1 cellular context compared by ENCODE assay signal in the genomic region with DNA sequence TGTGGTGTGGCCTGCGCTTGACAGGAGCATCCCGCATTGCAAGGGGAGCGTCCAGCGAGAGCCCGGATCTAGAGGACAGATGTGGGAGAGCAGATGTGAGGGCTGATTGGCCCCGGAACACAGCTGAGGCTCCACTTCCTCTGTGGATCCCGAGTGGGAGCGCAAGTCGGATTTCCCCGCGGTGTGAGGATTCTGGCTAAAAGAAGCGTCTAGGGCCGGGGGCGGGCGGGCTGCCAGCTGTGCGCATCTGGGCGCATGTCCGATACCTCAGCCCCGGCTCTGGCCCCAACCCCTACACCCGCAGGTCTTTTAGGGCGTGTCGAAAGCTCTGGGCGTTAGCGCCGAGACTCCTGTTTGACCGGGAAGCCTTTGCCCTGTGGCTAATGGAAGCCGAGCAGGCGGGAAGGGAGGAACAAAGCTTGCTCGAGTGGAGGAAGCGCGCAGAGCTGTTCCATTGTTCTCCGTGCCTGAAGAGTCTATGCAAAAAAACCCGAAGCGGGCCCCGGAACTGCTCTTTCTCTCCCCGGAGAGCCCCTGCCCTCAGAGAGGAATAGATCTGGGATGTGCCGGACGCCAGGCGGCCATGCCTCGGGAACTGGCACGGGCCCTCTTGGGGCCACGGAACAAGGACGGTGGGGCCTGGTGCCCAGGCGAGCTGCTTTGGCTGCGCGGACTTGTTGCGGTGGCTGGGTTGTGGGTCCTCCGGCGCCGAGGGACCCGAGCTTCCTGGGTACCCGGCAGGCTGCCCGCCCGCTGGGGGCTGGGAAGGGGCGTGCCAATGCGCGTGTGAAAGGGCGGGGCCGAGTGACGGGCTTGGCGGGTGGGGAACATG.
TF ChIP-seq lines count a peak whose summit lies in the region.

No MANE protein-coding gene starts in this region.

TF ChIP-seq in K562, 482 proteins besides CTCF, POLR2A, EP300 and RAD21 (continued from another document and continues in another):
- TF ChIP-seq MGA (IDR thresholded peaks at IDR 0.05), result peak; percentile 79
- TF ChIP-seq, protein P1, sequence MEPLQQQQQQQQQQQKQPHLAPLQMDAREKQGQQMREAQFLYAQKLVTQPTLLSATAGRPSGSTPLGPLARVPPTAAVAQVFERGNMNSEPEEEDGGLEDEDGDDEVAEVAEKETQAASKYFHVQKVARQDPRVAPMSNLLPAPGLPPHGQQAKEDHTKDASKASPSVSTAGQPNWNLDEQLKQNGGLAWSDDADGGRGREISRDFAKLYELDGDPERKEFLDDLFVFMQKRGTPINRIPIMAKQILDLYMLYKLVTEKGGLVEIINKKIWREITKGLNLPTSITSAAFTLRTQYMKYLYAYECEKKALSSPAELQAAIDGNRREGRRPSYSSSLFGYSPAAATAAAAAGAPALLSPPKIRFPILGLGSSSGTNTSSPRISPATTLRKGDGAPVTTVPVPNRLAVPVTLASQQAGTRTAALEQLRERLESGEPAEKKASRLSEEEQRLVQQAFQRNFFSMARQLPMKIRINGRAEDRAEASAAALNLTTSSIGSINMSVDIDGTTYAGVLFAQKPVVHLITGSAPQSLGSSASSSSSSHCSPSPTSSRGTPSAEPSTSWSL (CRISPR knock-in tag; IDR thresholded peaks at IDR 0.05; ENCODE audit: borderline replicate concordance), result no peak; the same call in 1 of the 2 replicates
- no peak for TF ChIP-seq ZBTB40 (IDR thresholded peaks at IDR 0.05)
- no peak for TF ChIP-seq ZBTB40 (CRISPR knock-in tag; IDR thresholded peaks at IDR 0.05)
- no peak for TF ChIP-seq ZNF311 (CRISPR knock-in tag; IDR thresholded peaks at IDR 0.05)
- no peak for TF ChIP-seq MTF1 (CRISPR knock-in tag; IDR thresholded peaks at IDR 0.05; ENCODE audit: borderline replicate concordance)
- TF ChIP-seq U2AF2 (optimal IDR thresholded peaks at IDR 0.05; ENCODE audit: low read depth, low read length), result no peak
- no peak for TF ChIP-seq FOS (IDR thresholded peaks at IDR 0.05; ENCODE audit: extremely low read depth, insufficient read length)
- TF ChIP-seq TCF3 (CRISPR knock-in tag; IDR thresholded peaks at IDR 0.05), result no peak; the same call in 1 of the 2 replicates
- TF ChIP-seq NFE2 (IDR thresholded peaks at IDR 0.05; ENCODE audit: low read depth), result no peak
- TF ChIP-seq NFIC (IDR thresholded peaks at IDR 0.05), result peak; percentile 8; the same call in 1 of the 2 replicates
- 0 out of 2 replicates have a peak, but pooled peaks have one; percentile 30 for TF ChIP-seq ETV5 (CRISPR knock-in tag; IDR thresholded peaks at IDR 0.05; ENCODE audit: low read depth)
- TF ChIP-seq CAMTA2 (CRISPR knock-in tag; conservative IDR thresholded peaks at IDR 0.05), result no peak
- TF ChIP-seq DMBX1 (CRISPR knock-in tag; IDR thresholded peaks at IDR 0.05; ENCODE audit: borderline replicate concordance), result no peak
- 0 out of 2 replicates have a peak, but pooled peaks have one; percentile 76 for TF ChIP-seq ATF6 (CRISPR knock-in tag; IDR thresholded peaks at IDR 0.05)
- peak; percentile 44; the same call in 1 of the 2 replicates for TF ChIP-seq ZBTB12 (CRISPR knock-in tag; IDR thresholded peaks at IDR 0.05)
- TF ChIP-seq TBL1XR1 (IDR thresholded peaks at IDR 0.05; ENCODE audit: low read length in 2 of 2), result no peak
- no peak for TF ChIP-seq BCL6 (CRISPR knock-in tag; IDR thresholded peaks at IDR 0.05)
- peak; percentile 41 for TF ChIP-seq CXXC5 (CRISPR knock-in tag; IDR thresholded peaks at IDR 0.05)
- no peak for TF ChIP-seq ZSCAN32 (CRISPR knock-in tag; IDR thresholded peaks at IDR 0.05)
- peak; percentile 32; the same call in 1 of the 2 replicates for TF ChIP-seq L3MBTL2 (IDR thresholded peaks at IDR 0.05)
